ENCODE assay signal across 8 cellular contexts in genomic region chr1:27668808-27669723, GRCh38. TPM values are rescaled to one million over a fixed set of nuclear protein-coding genes. Genes with fewer than 3 reads are reported as not detected.
DNase-seq lines count a peak whose midpoint lies in the region; ATAC-seq and TF ChIP-seq lines count a peak whose summit lies in the region.

No MANE protein-coding gene starts in this region.

- no peaks in the 10 kb centered on the region for H3K79me1 ChIP-seq in mesenchymal stem cell (replicated peaks; ENCODE audit: low read length, poor library complexity, severe bottlenecking)

- peak overlapping the region; percentile 15 for H2AFZ ChIP-seq in mesenchymal stem cell (ENCODE audit: low read depth, low read length)

- POLR2A ChIA-PET in A673 (lab: Charles Lee; ENCODE audit: low non-redundant PET): interaction anchor here (0.5 kb wide), 1 partner anchor 512 kb away, joined by 8 read pairs; no protein-coding TSS in a partner anchor

- no peak overlapping the region for H4K91ac ChIP-seq in mesenchymal stem cell (ENCODE audit: low read length)

- H3K36me3 ChIP-seq in A673 (ENCODE audit: insufficient read depth, low read length, poor library complexity, severe bottlenecking): no peaks in the 10 kb centered on the region
- H3K36me3 ChIP-seq in mesenchymal stem cell (ENCODE audit: control insufficient read depth in 1 of 2, insufficient read depth in 2 of 2, low read depth in 1 of 2, low read length in 2 of 2): peaks cover 0 to 40% of the 10 kb centered on the region in 2 experiments

- H3K18ac ChIP-seq in mesenchymal stem cell (ENCODE audit: low read depth in 1 of 2, low read length in 2 of 2): no peak overlapping the region

- no peaks in the 10 kb centered on the region for H3K27me3 ChIP-seq in A673 (replicated peaks; ENCODE audit: insufficient read depth, low read depth, low read length, poor library complexity)
- H3K27me3 ChIP-seq in dorsolateral prefrontal cortex: no peaks in the 10 kb centered on the region
- no peaks in the 10 kb centered on the region for H3K27me3 ChIP-seq in mesenchymal stem cell (ENCODE audit: control insufficient read depth in 1 of 2, insufficient read depth in 1 of 2, low read length in 2 of 2)

- no peak for ATAC-seq in HG03108 (IDR thresholded peaks at IDR 0.05; ENCODE audit: unreplicated experiment)

- H3K14ac ChIP-seq in mesenchymal stem cell (ENCODE audit: low read length in 2 of 2): no peak overlapping the region

- in situ Hi-C loops in GM13977 (cut with MboI; ENCODE audit: low pct_unique_long_range_greater_than_20kb, low sequenced_read_pairs, unreplicated experiment): loop anchor here (5.0 kb wide), 1 partner anchor 62 kb away; no protein-coding TSS in a partner anchor

- H2AK5ac ChIP-seq in mesenchymal stem cell (ENCODE audit: low read length, severe bottlenecking): no peak overlapping the region

- H3K4me1 ChIP-seq in A673 (ENCODE audit: insufficient read depth, low read length, poor library complexity, severe bottlenecking): peaks cover 9% of the 10 kb centered on the region
- H3K4me1 ChIP-seq in mesenchymal stem cell (ENCODE audit: control insufficient read depth, insufficient read depth, low read depth, low read length): peaks cover 8% of the 10 kb centered on the region

- H3K27ac ChIP-seq in A673 (ENCODE audit: low read depth, low read length, poor library complexity, severe bottlenecking): no peak overlapping the region
- H3K27ac ChIP-seq in dorsolateral prefrontal cortex: peak overlapping the region in 48 of 59 donors; percentile 8 to 96 (median 67)
- H3K27ac ChIP-seq in mesenchymal stem cell (ENCODE audit: low read length, poor library complexity, severe bottlenecking): no peak overlapping the region

- intact Hi-C loops in A673 (cut with micrococcal nuclease; ENCODE audit: unreplicated experiment) (loop anchor here (5.0 kb wide), 1 partner anchor 267 kb away; no protein-coding TSS in a partner anchor), dorsolateral prefrontal cortex (cut with DNase I) (loop anchor here (10.0 kb wide), 2 partner anchors 124 to 274 kb away; partner anchors contain the start of gene GPR3 (in 1 of the 2))

- H2BK15ac ChIP-seq in mesenchymal stem cell (ENCODE audit: low read depth, poor library complexity, severe bottlenecking): no peak overlapping the region

- TF ChIP-seq CTCF in A673 (conservative IDR thresholded peaks at IDR 0.05; ENCODE audit: low read depth, low read length) (peak; percentile 94), GM13977 (IDR thresholded peaks at IDR 0.05; ENCODE audit: extremely low read depth, insufficient read depth, missing control alignments) (peak; percentile 94), dorsolateral prefrontal cortex (IDR thresholded peaks at IDR 0.05 in 54 of 56, conservative IDR thresholded peaks at IDR 0.05 in 2 of 56; ENCODE audit: low read depth in 1 of 56, partially characterized antibody in 56 of 56) (peak; percentile 74 to 93 (median 88))

- BruUV-seq in A673 (replicated peaks; lab: Mats Ljungman, UMichigan): no TSS peak

- H3K23ac ChIP-seq in mesenchymal stem cell (ENCODE audit: low read length in 2 of 2): no peak overlapping the region

- H2BK12ac ChIP-seq in mesenchymal stem cell (ENCODE audit: low read length in 2 of 2): no peak overlapping the region

- peak; percentile 74 for DNase-seq in A673 (ENCODE audit: low spot score)
- peak; percentile 84 for DNase-seq in GM13977 (ENCODE audit: low spot score)
- DNase-seq in NCI-H2227 (lab: John Stamatoyannopoulos, UW; ENCODE audit: unreplicated experiment): peak; percentile 74
- DNase-seq in activated CD4-positive, alpha-beta T cell treated with anti-CD3 and anti-CD28 coated beads, Interleukin-2, amount 50 U/mL, for 48 hours: peak; percentile 93 to 95
- DNase-seq in dorsolateral prefrontal cortex: peak; percentile 66 to 88 (median 80)
- peak; percentile 58 for DNase-seq in mesenchymal stem cell
- peak; percentile 71 for DNase-seq in stimulated activated CD8-positive, alpha-beta memory T cell treated with anti-CD3 and anti-CD28 coated beads, Interleukin-12 subunit alpha, Interleukin-12 subunit beta, amount 100 ng/mL, for 4 hours (ENCODE audit: low read depth)

- no peak overlapping the region for H2BK5ac ChIP-seq in mesenchymal stem cell (ENCODE audit: low read depth, low read length, poor library complexity, severe bottlenecking)

- peak overlapping the region in 1 of 2 experiments; percentile 36 for H3K4ac ChIP-seq in mesenchymal stem cell (ENCODE audit: low read depth in 1 of 2, low read length in 2 of 2)

- WGBS in mesenchymal stem cell: 24% methylated on average over 36 of the region's 36 CpGs

- H4K8ac ChIP-seq in mesenchymal stem cell (ENCODE audit: low read length): no peak overlapping the region

- no peak overlapping the region for H2BK120ac ChIP-seq in mesenchymal stem cell (ENCODE audit: low read depth, low read length)

- H3K9ac ChIP-seq in mesenchymal stem cell (ENCODE audit: low read length): peak overlapping the region; percentile 94

- CTCF ChIA-PET in A673 (lab: Charles Lee): interaction anchor here (0.6 to 1.2 kb wide), 11 partner anchors 10 to 1003 kb away, joined by 3 to 8 read pairs (median 5); partner anchors contain the start of genes AHDC1, FAM76A and STX12

- H3K4me2 ChIP-seq in mesenchymal stem cell (ENCODE audit: low read length, poor library complexity, severe bottlenecking): peak overlapping the region; percentile 83

- no peaks in the 10 kb centered on the region for H3K9me3 ChIP-seq in A673 (ENCODE audit: low read depth, low read length, poor library complexity, severe bottlenecking)
- no peaks in the 10 kb centered on the region for H3K9me3 ChIP-seq in mesenchymal stem cell (ENCODE audit: control insufficient read depth, low read length)

- H3K4me3 ChIP-seq in A673 (ENCODE audit: low read depth, low read length, poor library complexity, severe bottlenecking) (peak overlapping the region; percentile 34), dorsolateral prefrontal cortex (peak overlapping the region; percentile 29 to 90 (median 62)), mesenchymal stem cell (ENCODE audit: insufficient read depth in 1 of 2, low read depth in 1 of 2, low read length in 2 of 2) (peak overlapping the region in 1 of 2 experiments; percentile 94)

RNA-seq across cellular contexts. Expression of gene IFI6, which starts 2.9 kb away (rescaled TPM):
- total RNA-seq in A673 (2021) (18.7 and 19.4 TPM in 2 replicates), dorsolateral prefrontal cortex (1,000 to 10,000 TPM in 2 of 120 experiments, 100 to 1,000 TPM in 49, 10 to 100 TPM in 69; 51.8 to 1,534 (median 96.2) TPM)
- 52.5 TPM for polyA plus RNA-seq in mesenchymal stem cell (2013, experiment 1 of 2)
- 54.3 TPM for polyA plus RNA-seq in mesenchymal stem cell (2013, experiment 2 of 2)

RNA-seq across cellular contexts. Expression of gene FGR, which starts 34.1 kb away (rescaled TPM):
- total RNA-seq in A673 (2021) (not detected in 2 replicates), dorsolateral prefrontal cortex (10 to 100 TPM in 19 of 120 experiments, 1 to 10 TPM in 101; 2.0 to 24.2 (median 6.8) TPM)
- 0.04 TPM for polyA plus RNA-seq in mesenchymal stem cell (2013, experiment 1 of 2)
- 0.03 TPM for polyA plus RNA-seq in mesenchymal stem cell (2013, experiment 2 of 2)

RNA-seq across cellular contexts. Expression of gene FAM76A, which starts 56.7 kb away (rescaled TPM):
- total RNA-seq in A673 (2021) (15.6 and 17.9 TPM in 2 replicates), dorsolateral prefrontal cortex (10 to 100 TPM in 117 of 120 experiments, 1 to 10 TPM in 3; 8.3 to 24.0 (median 15.8) TPM)
- polyA plus RNA-seq in mesenchymal stem cell (2013, experiment 1 of 2): 10.4 TPM
- 10.1 TPM for polyA plus RNA-seq in mesenchymal stem cell (2013, experiment 2 of 2)

Comparison
In these comparisons a context has a peak if more than half of its experiments do, and no peak if none do; other contexts are left out.
1. H3K27ac ChIP-seq: peak in dorsolateral prefrontal cortex (48 of 59); none in A673 (single experiment) and mesenchymal stem cell (single experiment).
2. Peak in every context shown above with its lines, with median percentiles within 50 percentile points of each other: DNase-seq and CTCF ChIP-seq.